Comparison of ENCODE assay signal across 28 cellular contexts in genomic region chr12:80901661-80902060, GRCh38.
"Had no signal": no experiment of that assay in that cellular context is flagged by ENCODE, and none has a peak within 500 bp of the region (broad histone marks: within the 10 kb centered on the region; RNA-seq: fewer than 3 reads in every experiment).

No MANE protein-coding gene starts in this region.

- H3K9me3 Mint-ChIP-seq: type B pancreatic cell had no signal

- H3K9me3 ChIP-seq: stomach, suprapubic skin, testis, thoracic aorta, thyroid gland, tibial artery, tibial nerve, transverse colon, upper lobe of left lung, upper lobe of right lung, uterus, vagina had no signal

- H3K4me3 Mint-ChIP-seq: stimulated activated effector memory CD8-positive, alpha-beta T cell treated with anti-CD3 and anti-CD28 coated beads, Interleukin-12 subunit alpha, Interleukin-12 subunit beta, amount 100 ng/mL, for 72 hours; stimulated activated memory B cell treated with anti-CD40 and anti-IgM and Interleukin-4, amounts not matched to agents 10 μg/mL and 1 μg/mL and 100 μg/mL, for 72 hours; stimulated activated naive B cell treated with anti-CD40 and anti-IgM and Interleukin-4, amounts not matched to agents 10 μg/mL and 1 μg/mL and 100 μg/mL, for 72 hours; stimulated activated naive CD8-positive, alpha-beta T cell treated with anti-CD3 and anti-CD28 coated beads, Interleukin-15, amount 100 ng/mL, for 72 hours; stimulated activated naive CD8-positive, alpha-beta T cell treated with anti-CD3 and anti-CD28 coated beads, Interleukin-15, Interleukin-2, amounts not matched to agents 100 ng/mL and 50 ng/mL, for 24 hours; type B pancreatic cell had no signal

- H3K4me1 ChIP-seq: stomach, suprapubic skin, testis, thyroid gland, tibial artery, tibial nerve, transverse colon, upper lobe of left lung, upper lobe of right lung, uterus, vagina had no signal

- H3K36me3 Mint-ChIP-seq: stimulated activated effector memory CD8-positive, alpha-beta T cell treated with anti-CD3 and anti-CD28 coated beads, Interleukin-12 subunit alpha, Interleukin-12 subunit beta, amount 100 ng/mL, for 72 hours; stimulated activated memory B cell treated with anti-CD40 and anti-IgM and Interleukin-4, amounts not matched to agents 10 μg/mL and 1 μg/mL and 100 μg/mL, for 72 hours; stimulated activated naive B cell treated with anti-CD40 and anti-IgM and Interleukin-4, amounts not matched to agents 10 μg/mL and 1 μg/mL and 100 μg/mL, for 72 hours had no signal

- H3K27ac Mint-ChIP-seq: stimulated activated effector memory CD8-positive, alpha-beta T cell treated with anti-CD3 and anti-CD28 coated beads, Interleukin-12 subunit alpha, Interleukin-12 subunit beta, amount 100 ng/mL, for 72 hours; stimulated activated memory B cell treated with anti-CD40 and anti-IgM and Interleukin-4, amounts not matched to agents 10 μg/mL and 1 μg/mL and 100 μg/mL, for 72 hours; stimulated activated naive B cell treated with anti-CD40 and anti-IgM and Interleukin-4, amounts not matched to agents 10 μg/mL and 1 μg/mL and 100 μg/mL, for 72 hours; stimulated activated naive CD8-positive, alpha-beta T cell treated with anti-CD3 and anti-CD28 coated beads, Interleukin-15, amount 100 ng/mL, for 72 hours; stimulated activated naive CD8-positive, alpha-beta T cell treated with anti-CD3 and anti-CD28 coated beads, Interleukin-15, Interleukin-2, amounts not matched to agents 100 ng/mL and 50 ng/mL, for 24 hours; type B pancreatic cell had no signal

- H3K4me3 ChIP-seq: stomach, suprapubic skin, testis, thoracic aorta, thyroid gland, tibial artery, tibial nerve, transverse colon, upper lobe of left lung, upper lobe of right lung, uterus, vagina had no signal

- H3K27ac ChIP-seq: stomach, suprapubic skin, testis, thoracic aorta, thyroid gland, tibial artery, tibial nerve, transverse colon, upper lobe of left lung, upper lobe of right lung, uterus, vagina had no signal

- H3K27me3 Mint-ChIP-seq: stimulated activated memory B cell treated with anti-CD40 and anti-IgM and Interleukin-4, amounts not matched to agents 10 μg/mL and 1 μg/mL and 100 μg/mL, for 72 hours; stimulated activated naive B cell treated with anti-CD40 and anti-IgM and Interleukin-4, amounts not matched to agents 10 μg/mL and 1 μg/mL and 100 μg/mL, for 72 hours; stimulated activated naive CD8-positive, alpha-beta T cell treated with anti-CD3 and anti-CD28 coated beads, Interleukin-15, amount 100 ng/mL, for 72 hours; stimulated activated naive CD8-positive, alpha-beta T cell treated with anti-CD3 and anti-CD28 coated beads, Interleukin-15, Interleukin-2, amounts not matched to agents 100 ng/mL and 50 ng/mL, for 24 hours; type B pancreatic cell had no signal

- ATAC-seq: stimulated activated effector memory CD8-positive, alpha-beta T cell treated with anti-CD3 and anti-CD28 coated beads, Interleukin-12 subunit alpha, Interleukin-12 subunit beta, amount 100 ng/mL, for 72 hours; stimulated activated memory B cell treated with anti-CD40 and anti-IgM and Interleukin-4, amounts not matched to agents 10 μg/mL and 1 μg/mL and 100 μg/mL, for 72 hours; stimulated activated naive B cell treated with anti-CD40 and anti-IgM and Interleukin-4, amounts not matched to agents 10 μg/mL and 1 μg/mL and 100 μg/mL, for 72 hours; stimulated activated naive CD8-positive, alpha-beta T cell treated with anti-CD3 and anti-CD28 coated beads, Interleukin-15, amount 100 ng/mL, for 72 hours; stimulated activated naive CD8-positive, alpha-beta T cell treated with anti-CD3 and anti-CD28 coated beads, Interleukin-15, Interleukin-2, amounts not matched to agents 100 U/mL and 50 U/mL, for 24 hours; upper lobe of right lung had no signal

- DNase-seq: stimulated activated CD4-positive, alpha-beta T cell treated with anti-CD3 and anti-CD28 coated beads, Interleukin-2, amount 100 ng/mL, for 48 hours; stimulated activated CD4-positive, alpha-beta T cell treated with anti-CD3 and anti-CD28 coated beads, Interleukin-4, amount 100 ng/mL, for 1 hour; stimulated activated CD4-positive, alpha-beta T cell treated with anti-CD3 and anti-CD28 coated beads, Interleukin-4, amount 100 ng/mL, for 24 hours; stimulated activated CD4-positive, alpha-beta T cell treated with anti-CD3 and anti-CD28 coated beads, Interleukin-4, amount 100 ng/mL, for 4 hours; stimulated activated CD8-positive, alpha-beta memory T cell treated with anti-CD3 and anti-CD28 coated beads, Interleukin-4, amount 100 ng/mL, for 48 hours; stimulated activated naive B cell treated with anti-CD40 and anti-IgM and Interleukin-4, amounts not matched to agents 10 μg/mL and 1 μg/mL and 100 μg/mL, for 72 hours; stimulated activated naive CD4-positive, alpha-beta T cell; stimulated activated naive CD4-positive, alpha-beta T cell treated with Interleukin-2 at 50 U/mL for 16 hours; stimulated activated naive CD8-positive, alpha-beta T cell treated with anti-CD3 and anti-CD28 coated beads, Interleukin-15, amount 100 ng/mL, for 72 hours; stimulated activated naive CD8-positive, alpha-beta T cell treated with anti-CD3 and anti-CD28 coated beads, Interleukin-15, Interleukin-2, amounts not matched to agents 100 U/mL and 50 U/mL, for 24 hours; stomach; substantia nigra; testis; thyroid gland; tibial artery; transverse colon; trophoblast cell; upper lobe of left lung; upper lobe of right lung; uterus had no signal

- H3K27me3 ChIP-seq: stomach, suprapubic skin, testis, thyroid gland, tibial artery, tibial nerve, transverse colon, upper lobe of left lung, upper lobe of right lung, uterus, vagina had no signal

- H3K36me3 ChIP-seq: stomach, suprapubic skin, thoracic aorta, thyroid gland, tibial artery, tibial nerve, transverse colon, upper lobe of left lung, upper lobe of right lung, uterus, vagina had no signal

- H3K4me1 Mint-ChIP-seq: stimulated activated effector memory CD8-positive, alpha-beta T cell treated with anti-CD3 and anti-CD28 coated beads, Interleukin-12 subunit alpha, Interleukin-12 subunit beta, amount 100 ng/mL, for 72 hours; stimulated activated memory B cell treated with anti-CD40 and anti-IgM and Interleukin-4, amounts not matched to agents 10 μg/mL and 1 μg/mL and 100 μg/mL, for 72 hours; stimulated activated naive B cell treated with anti-CD40 and anti-IgM and Interleukin-4, amounts not matched to agents 10 μg/mL and 1 μg/mL and 100 μg/mL, for 72 hours; stimulated activated naive CD8-positive, alpha-beta T cell treated with anti-CD3 and anti-CD28 coated beads, Interleukin-15, amount 100 ng/mL, for 72 hours had no signal
